Comparison of ENCODE assay signal across 8 cellular contexts in the genomic region with DNA sequence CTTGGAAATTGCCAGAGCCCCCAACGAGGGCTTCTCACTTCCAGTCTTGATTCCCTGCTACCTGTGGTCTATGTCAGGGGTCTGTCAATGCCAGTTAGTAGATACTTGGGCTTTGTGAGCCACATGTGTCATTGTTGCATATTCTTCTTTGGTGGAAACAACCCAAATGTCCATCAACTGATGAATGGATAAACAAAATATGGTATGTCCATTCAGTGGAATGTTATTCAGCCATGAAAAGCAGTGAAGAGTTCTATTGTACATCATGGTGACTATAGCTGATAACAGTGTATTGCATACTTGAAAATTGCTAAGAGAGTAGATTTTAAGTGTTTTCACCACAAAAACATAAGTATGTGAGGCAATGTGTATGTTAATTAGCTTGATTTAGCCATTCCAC.
"Had no signal": no experiment of that assay in that cellular context is flagged by ENCODE, and none has a peak within 500 bp of the region (broad histone marks: within the 10 kb centered on the region; RNA-seq: fewer than 3 reads in every experiment).

No MANE protein-coding gene starts in this region.

- H3K27ac Mint-ChIP-seq: IgD-negative memory B cell had no signal

- H3K27ac ChIP-seq: HL-60 had no signal

- H3K4me3 Mint-ChIP-seq: IgD-negative memory B cell had no signal

- FAIRE-seq: HepG2, HTR-8/SVneo, K562 had no signal

- DNase-seq: IMR-90, KBM-7, KG1 had no signal

- ATAC-seq: HepG2, K562 had no signal

- H3K4me3 ChIP-seq: K562 had no signal
